In the genomic region with DNA sequence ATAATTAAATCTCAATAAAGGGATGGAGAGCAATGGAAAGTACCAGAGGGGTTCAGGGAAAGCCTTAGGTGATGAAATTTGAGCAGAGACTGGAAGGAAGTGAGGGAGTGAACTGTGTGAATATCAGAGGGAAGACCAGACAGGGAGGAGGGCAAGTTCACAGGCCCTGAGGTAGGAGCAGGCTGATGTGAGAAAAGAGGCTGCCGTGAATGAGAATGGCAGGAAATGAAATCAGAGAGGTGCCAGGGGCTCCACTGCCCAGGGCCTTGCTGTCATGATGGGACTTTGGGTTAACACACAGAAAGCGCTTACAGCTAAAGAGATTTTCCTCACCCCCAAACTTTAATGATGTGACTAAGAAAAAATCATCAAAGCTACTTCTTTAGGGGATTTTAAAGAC, we compare ENCODE assay signal across 30 cellular contexts. TPM values are rescaled to one million over a fixed set of nuclear protein-coding genes. Genes with fewer than 3 reads are reported as not detected.
A peak's percentile ranks its signal among the peaks of the same experiment; 100 is the strongest.
DNase-seq lines count a peak whose midpoint lies in the region; ATAC-seq, FAIRE-seq and TF ChIP-seq lines count a peak whose summit lies in the region.
"Had no signal": no experiment of that assay in that cellular context is flagged by ENCODE, and none has a peak within 500 bp of the region (broad histone marks: within the 10 kb centered on the region; RNA-seq: fewer than 3 reads in every experiment).

No MANE protein-coding gene starts in this region.

- no peak overlapping the region for H2BK20ac ChIP-seq in H1 (ENCODE audit: low read length)

- peak overlapping the region in 2 of 9 donors; percentile 21 to 22 for H3K27ac Mint-ChIP-seq in naive thymus-derived CD4-positive, alpha-beta T cell
- H3K27ac Mint-ChIP-seq: activated CD4-positive, alpha-beta T cell treated with anti-CD3 and anti-CD28 coated beads, Interleukin-2, amount 10 ng/mL, durations not matched to agents 7 days and 5 days; activated naive CD8-positive, alpha-beta T cell; naive B cell had no signal

- H3K79me2 ChIP-seq in Loucy (ENCODE audit: insufficient read depth, low read length) (no peaks in the 10 kb centered on the region), H1 (ENCODE audit: control insufficient read depth in 1 of 2, insufficient read depth in 2 of 2, low read length in 2 of 2) (no peaks in the 10 kb centered on the region)
- H3K79me2 ChIP-seq: parathyroid adenoma had no signal

- peak overlapping the region; percentile 31 for H3K4me2 ChIP-seq in Loucy (ENCODE audit: low read depth, low read length, poor library complexity, severe bottlenecking)
- H3K4me2 ChIP-seq in H1 (ENCODE audit: insufficient read depth in 1 of 2, low read depth in 2 of 2, low read length in 2 of 2): no peak overlapping the region
- H3K4me2 ChIP-seq: BLaER1 treated with 17β-estradiol and CSF1 and Interleukin-3, amounts not matched to agents 10 nM and 100 nM had no signal

- H3K56ac ChIP-seq in H1 (replicated peaks; ENCODE audit: insufficient read length, low read depth, low read length): no peak overlapping the region

- H3K27me3 ChIP-seq in Loucy (ENCODE audit: insufficient read depth, low read length, poor library complexity, severe bottlenecking) (no peaks in the 10 kb centered on the region), H1 (replicated peaks in 1 of 4; ENCODE audit: control insufficient read depth in 3 of 4, extremely low read depth in 1 of 4, insufficient read depth in 3 of 4, low read length in 3 of 4) (no peaks in the 10 kb centered on the region)
- no peaks in the 10 kb centered on the region for H3K27me3 ChIP-seq in naive thymus-derived CD4-positive, alpha-beta T cell (ENCODE audit: control insufficient read depth in 2 of 2, insufficient read depth in 2 of 2, low read length in 2 of 2)
- H3K27me3 ChIP-seq: BLaER1 treated with 17β-estradiol and CSF1 and Interleukin-3, amounts not matched to agents 10 nM and 100 nM; testis; vagina had no signal

- no peak overlapping the region for H3K27ac ChIP-seq in H1 (ENCODE audit: low read depth, low read length)
- H3K27ac ChIP-seq in naive thymus-derived CD4-positive, alpha-beta T cell (ENCODE audit: low read depth, low read length): no peak overlapping the region
- H3K27ac ChIP-seq: BLaER1 treated with 17β-estradiol and CSF1 and Interleukin-3, amounts not matched to agents 10 nM and 100 nM; parathyroid adenoma; testis; vagina; WERI-Rb-1 had no signal

- H3K4me3 Mint-ChIP-seq in naive thymus-derived CD4-positive, alpha-beta T cell: no peak overlapping the region
- H3K4me3 Mint-ChIP-seq: activated CD4-positive, alpha-beta T cell treated with anti-CD3 and anti-CD28 coated beads, Interleukin-2, amount 10 ng/mL, durations not matched to agents 7 days and 5 days; activated naive CD8-positive, alpha-beta T cell; naive B cell had no signal

- H3K4me1 ChIP-seq in Loucy (ENCODE audit: insufficient read depth, low read length, poor library complexity, severe bottlenecking): peaks cover 15% of the 10 kb centered on the region
- H3K4me1 ChIP-seq in H1 (replicated peaks in 1 of 4; ENCODE audit: control insufficient read depth in 3 of 4, insufficient read depth in 4 of 4, low read length in 3 of 4): peaks cover 3 to 16% (median 10%) of the 10 kb centered on the region in 4 experiments; a peak in 6 of 7 replicates
- no peaks in the 10 kb centered on the region for H3K4me1 ChIP-seq in naive thymus-derived CD4-positive, alpha-beta T cell (ENCODE audit: control insufficient read depth in 2 of 2, insufficient read depth in 2 of 2, low read length in 2 of 2)
- H3K4me1 ChIP-seq: Caco-2, parathyroid adenoma, testis, vagina had no signal

- TF ChIP-seq EP300 in H1 (IDR thresholded peaks at IDR 0.05; ENCODE audit: borderline replicate concordance in 1 of 2, low read depth in 2 of 2, low read length in 2 of 2): no peak

- no peak overlapping the region for H4K5ac ChIP-seq in H1 (ENCODE audit: insufficient read length, low read depth, low read length)

- H2AFZ ChIP-seq in Loucy (ENCODE audit: low read length) (peak overlapping the region; percentile 63; the same call in 1 of the 2 replicates), H1 (ENCODE audit: low read length) (no peak overlapping the region)
- H2AFZ ChIP-seq: parathyroid adenoma had no signal

- no peak overlapping the region for H3K9ac ChIP-seq in Loucy (ENCODE audit: low read depth, low read length, poor library complexity, severe bottlenecking)
- no peak overlapping the region for H3K9ac ChIP-seq in H1 (replicated peaks in 1 of 4; ENCODE audit: extremely low read depth in 1 of 4, low read depth in 3 of 4, low read length in 3 of 4)
- H3K9ac ChIP-seq: BLaER1 treated with 17β-estradiol and CSF1 and Interleukin-3, amounts not matched to agents 10 nM and 100 nM; parathyroid adenoma had no signal

- H2BK12ac ChIP-seq in H1 (ENCODE audit: low read depth, low read length): no peak overlapping the region

- H4K91ac ChIP-seq in H1 (replicated peaks; ENCODE audit: insufficient read length, low read length): no peak overlapping the region

- H3K9me2 ChIP-seq in Loucy (replicated peaks; ENCODE audit: low read depth, low read length): no peaks in the 10 kb centered on the region

- H3K4ac ChIP-seq in H1 (replicated peaks; ENCODE audit: insufficient read length, low read depth, low read length): no peak overlapping the region

- 73% methylated on average over 2 of the region's 2 CpGs; no CpG with 5 or more reads in 1 of the 2 experiments for WGBS in H1 (ENCODE audit: extremely low coverage in 1 of 2, insufficient coverage in 1 of 2, insufficient read length in 1 of 2, insufficient replicate concordance in 2 of 2, low coverage in 1 of 2, low lambda C conversion rate in 2 of 2, missing lambda C conversion rate in 1 of 2), 2 experiments

- intact Hi-C loops in naive thymus-derived CD4-positive, alpha-beta T cell (cut with micrococcal nuclease): no loop called here

- DNase-seq in ELF-1 (ENCODE audit: low read depth, low spot score) (peak; percentile 39), H1 (ENCODE audit: low read depth in 1 of 2, low spot score in 2 of 2) (no peak), NCI-H128 (lab: John Stamatoyannopoulos, UW; ENCODE audit: unreplicated experiment) (no peak)
- DNase-seq in naive thymus-derived CD4-positive, alpha-beta T cell: no peak
- DNase-seq: activated CD4-positive, alpha-beta T cell treated with anti-CD3 and anti-CD28 coated beads, Interleukin-2, amount 10 ng/mL, durations not matched to agents 7 days and 5 days; Caco-2; central memory CD4-positive, alpha-beta T cell; left cardiac atrium; naive B cell; NCI-H1048; NCI-H187 treated with DMSO at 0.1 percent for 48 hours; NCI-H345; NCI-H82; right cardiac atrium; stimulated activated CD4-positive, alpha-beta T cell treated with anti-CD3 and anti-CD28 coated beads, Interleukin-4, amount 100 ng/mL, for 4 hours; stimulated activated naive CD4-positive, alpha-beta T cell treated with Interleukin-2 at 50 U/mL for 16 hours; testis; WERI-Rb-1 had no signal

- no peak overlapping the region for H3K4me3 ChIP-seq in Loucy (ENCODE audit: low read length, poor library complexity, severe bottlenecking)
- H3K4me3 ChIP-seq in H1 (ENCODE audit: extremely low read depth in 1 of 4, insufficient read depth in 2 of 4, low read depth in 3 of 4, low read length in 4 of 4): no peak overlapping the region
- no peak overlapping the region for H3K4me3 ChIP-seq in naive thymus-derived CD4-positive, alpha-beta T cell (ENCODE audit: low read length)
- H3K4me3 ChIP-seq: BLaER1 treated with 17β-estradiol and CSF1 and Interleukin-3, amounts not matched to agents 10 nM and 100 nM; testis; vagina had no signal

- H3F3A ChIP-seq in Loucy (ENCODE audit: low read depth): no peaks in the 10 kb centered on the region

- 0 out of 2 replicates have a peak overlapping the region, but pooled peaks have one; percentile 15 for H2BK5ac ChIP-seq in H1 (ENCODE audit: low read depth, low read length)

- no peak overlapping the region for H2BK120ac ChIP-seq in H1 (replicated peaks; ENCODE audit: low read depth, low read length)

- H3K36me3 Mint-ChIP-seq in naive thymus-derived CD4-positive, alpha-beta T cell: peaks cover 0 to 3% (median 0%) of the 10 kb centered on the region in 5 donors
- H3K36me3 Mint-ChIP-seq: naive B cell had no signal

- H4K8ac ChIP-seq in H1 (ENCODE audit: extremely low read depth, insufficient read depth, low read length): no peak overlapping the region

- H3K27me3 Mint-ChIP-seq in naive thymus-derived CD4-positive, alpha-beta T cell: peaks cover 0 to 23% (median 0%) of the 10 kb centered on the region in 5 donors
- H3K27me3 Mint-ChIP-seq: activated naive CD8-positive, alpha-beta T cell had no signal

- peak; percentile 41 for ATAC-seq in naive thymus-derived CD4-positive, alpha-beta T cell
- ATAC-seq in HG03039 (IDR thresholded peaks at IDR 0.05; ENCODE audit: unreplicated experiment): no peak
- ATAC-seq in HG03135 (IDR thresholded peaks at IDR 0.05; ENCODE audit: unreplicated experiment): no peak
- ATAC-seq in GM21447 (IDR thresholded peaks at IDR 0.05; ENCODE audit: unreplicated experiment): no peak
- ATAC-seq: left cardiac atrium, right cardiac atrium, Right ventricle myocardium inferior had no signal

- H2AK5ac ChIP-seq in H1 (ENCODE audit: low read depth, low read length): no peak overlapping the region

- peaks cover 0 to 8% (median 0%) of the 10 kb centered on the region in 11 donors for H3K9me3 Mint-ChIP-seq in naive thymus-derived CD4-positive, alpha-beta T cell

- H3K79me1 ChIP-seq in H1 (ENCODE audit: low read depth, low read length): no peaks in the 10 kb centered on the region

- POLR2A ChIA-PET in H1 (lab: Charles Lee; ENCODE audit: partially characterized antibody): interaction anchor here (1.6 kb wide), 1 partner anchor 28 kb away, joined by 4 read pairs; no protein-coding TSS in a partner anchor
- POLR2A ChIA-PET in naive thymus-derived CD4-positive, alpha-beta T cell (lab: Charles Lee): no interaction called here

- FAIRE-seq in H1 (lab: Jason Lieb, UNC): no peak
- FAIRE-seq: GM12892, HTR-8/SVneo had no signal

- CTCF ChIA-PET in H1 (lab: Charles Lee; ENCODE audit: partially characterized antibody): interaction anchor here (0.9 to 2.0 kb wide), 4 partner anchors 39 to 90 kb away, joined by 3 to 7 read pairs (median 3); a partner anchor contains a TSS
- CTCF ChIA-PET in naive thymus-derived CD4-positive, alpha-beta T cell (lab: Charles Lee): no interaction called here

- H4K20me1 ChIP-seq in Loucy (ENCODE audit: insufficient read depth, low read length, poor library complexity, severe bottlenecking): no peaks in the 10 kb centered on the region
- no peaks in the 10 kb centered on the region for H4K20me1 ChIP-seq in H1 (replicated peaks in 1 of 2; ENCODE audit: control insufficient read depth in 1 of 2, insufficient read depth in 2 of 2, low read length in 2 of 2)
- H4K20me1 ChIP-seq: BLaER1 treated with 17β-estradiol and CSF1 and Interleukin-3, amounts not matched to agents 10 nM and 100 nM had no signal

- H3K36me3 ChIP-seq in Loucy (ENCODE audit: insufficient read depth, low read length): no peaks in the 10 kb centered on the region
- H3K36me3 ChIP-seq in H1 (ENCODE audit: control insufficient read depth in 2 of 4, insufficient read depth in 4 of 4, low read length in 3 of 4): no peaks in the 10 kb centered on the region
- no peaks in the 10 kb centered on the region for H3K36me3 ChIP-seq in naive thymus-derived CD4-positive, alpha-beta T cell (ENCODE audit: control insufficient read depth in 2 of 3, insufficient read depth in 3 of 3, low read length in 3 of 3)
- H3K36me3 ChIP-seq: BLaER1 treated with 17β-estradiol and CSF1 and Interleukin-3, amounts not matched to agents 10 nM and 100 nM; vagina; WERI-Rb-1 had no signal

- H3K9me3 ChIP-seq in Loucy (ENCODE audit: insufficient read depth, low read depth, low read length): no peaks in the 10 kb centered on the region
- no peaks in the 10 kb centered on the region for H3K9me3 ChIP-seq in H1 (ENCODE audit: insufficient read depth in 2 of 2, low read depth in 1 of 2, low read length in 1 of 2)
- no peaks in the 10 kb centered on the region for H3K9me3 ChIP-seq in naive thymus-derived CD4-positive, alpha-beta T cell (ENCODE audit: control insufficient read depth in 2 of 3, low read length in 3 of 3)
- H3K9me3 ChIP-seq: BLaER1 treated with 17β-estradiol and CSF1 and Interleukin-3, amounts not matched to agents 10 nM and 100 nM; Caco-2; testis; vagina had no signal

- H3K23ac ChIP-seq in H1 (ENCODE audit: insufficient read length): no peak overlapping the region

- no peak for TF ChIP-seq RAD21 in H1 (IDR thresholded peaks at IDR 0.05 in 1 of 2, conservative IDR thresholded peaks at IDR 0.05 in 1 of 2; ENCODE audit: low read depth in 2 of 2, low read length in 2 of 2)

- H3K14ac ChIP-seq in H1 (ENCODE audit: insufficient read length): no peak overlapping the region

- no peaks in the 10 kb centered on the region for H3K23me2 ChIP-seq in H1 (ENCODE audit: low read depth, low read length)

- no peak for TF ChIP-seq POLR2A in H1 (IDR thresholded peaks at IDR 0.05; ENCODE audit: control extremely low read depth in 1 of 2, low read depth in 2 of 2, low read length in 2 of 2)

- TF ChIP-seq CTCF in Loucy (conservative IDR thresholded peaks at IDR 0.05; ENCODE audit: low read length): no peak
- no peak for TF ChIP-seq CTCF in H1 (IDR thresholded peaks at IDR 0.05; ENCODE audit: control extremely low read depth in 1 of 3, insufficient read depth in 1 of 3, low read depth in 1 of 3, low read length in 3 of 3)

- peaks cover 0 to 13% (median 12%) of the 10 kb centered on the region in 7 donors for H3K4me1 Mint-ChIP-seq in naive thymus-derived CD4-positive, alpha-beta T cell
- H3K4me1 Mint-ChIP-seq: activated CD4-positive, alpha-beta T cell treated with anti-CD3 and anti-CD28 coated beads, Interleukin-2, amount 10 ng/mL, durations not matched to agents 7 days and 5 days; naive B cell had no signal

- no peak overlapping the region for H3K18ac ChIP-seq in H1 (ENCODE audit: extremely low read depth, low read length)

- 0 out of 2 replicates have a peak overlapping the region, but pooled peaks have one; percentile 18 for H2BK15ac ChIP-seq in H1 (ENCODE audit: low read length)

RNA-seq across cellular contexts. Expression of a gene that starts 53.8 kb away (rescaled TPM):
- total RNA-seq in H1 (2021; fragmentation: NEBNext Ultra II Directional; extraction: Animal tissue kit (Norgen Biotek cat#: 25700)): 2.9 TPM in 2 replicates
- polyA plus RNA-seq in H1 (2011; rRNA removed): 1.8 and 1.9 TPM in 2 replicates
- 1.4 TPM for polyA plus RNA-seq in H1 (2011; cell fraction: cytosol; rRNA removed)
- 1.1 TPM for polyA plus RNA-seq in H1 (2011; cell fraction: nucleus; rRNA removed)
- polyA plus RNA-seq in H1 (2012, experiment 1 of 2): 2.7 to 3.5 TPM (median 3.1 TPM) in 4 replicates
- polyA plus RNA-seq in H1 (2012, experiment 2 of 2): 3.1 TPM
- polyA plus RNA-seq in H1 (2013, experiment 1 of 2): 1.7 TPM
- 1.7 TPM for polyA plus RNA-seq in H1 (2013, experiment 2 of 2)
- polyA minus RNA-seq in H1 (2011; rRNA and poly(A)+ RNA removed): 1.3 TPM in 2 replicates
- polyA minus RNA-seq in H1 (2011; cell fraction: cytosol; rRNA and poly(A)+ RNA removed): 0.73 TPM
- polyA minus RNA-seq in H1 (2011; cell fraction: nucleus; rRNA and poly(A)+ RNA removed): 1.6 TPM
- total RNA-seq in naive thymus-derived CD4-positive, alpha-beta T cell: not detected
- polyA plus RNA-seq in naive thymus-derived CD4-positive, alpha-beta T cell: not detected
- total RNA-seq: activated CD4-positive, alpha-beta T cell treated with anti-CD3 and anti-CD28 coated beads, Interleukin-2, amount 10 ng/mL, durations not matched to agents 7 days and 5 days; Caco-2; T-helper 2 cell treated with Interferon-gamma antibody and Interleukin-4, amounts not matched to agents 100 ng/mL and 5 ng/mL, for 36 hours; vagina had no signal
- polyA plus RNA-seq: right cardiac atrium had no signal
